22 cellular contexts compared by ENCODE assay signal in genomic region chr4:67809502-67809901, GRCh38. TPM values are rescaled to one million over a fixed set of nuclear protein-coding genes. Genes with fewer than 3 reads are reported as not detected.
A peak's percentile ranks its signal among the peaks of the same experiment; 100 is the strongest.
DNase-seq lines count a peak whose midpoint lies in the region; ATAC-seq and TF ChIP-seq lines count a peak whose summit lies in the region.
"Had no signal": no experiment of that assay in that cellular context is flagged by ENCODE, and none has a peak within 500 bp of the region (broad histone marks: within the 10 kb centered on the region; RNA-seq: fewer than 3 reads in every experiment).

No MANE protein-coding gene starts in this region.

- H3K27me3 ChIP-seq in GM23338 (ENCODE audit: insufficient read depth) (no peaks in the 10 kb centered on the region), hepatocyte (no peaks in the 10 kb centered on the region), transverse colon (no peaks in the 10 kb centered on the region)

- no peak overlapping the region for H3K4me3 Mint-ChIP-seq in GM23338
- no peak overlapping the region for H3K4me3 Mint-ChIP-seq in osteocyte (ENCODE audit: unreplicated experiment)

- H3K36me3 Mint-ChIP-seq in GM23338 (ENCODE audit: low read depth) = peaks cover 3% of the 10 kb centered on the region; the same call in 2 of the 3 replicates
- H3K36me3 Mint-ChIP-seq in osteocyte (ENCODE audit: unreplicated experiment) = no peaks in the 10 kb centered on the region

- intact Hi-C loops in transverse colon (cut with DNase I; ENCODE audit: low total_unique reads) = no loop called here

- H3K4me2 ChIP-seq in GM23338 (no peak overlapping the region), hepatocyte (no peak overlapping the region)
- H3K4me2 ChIP-seq: A549, PC-9 had no signal

- H3K36me3 ChIP-seq in GM23338 (ENCODE audit: insufficient read depth) = no peaks in the 10 kb centered on the region
- H3K36me3 ChIP-seq in hepatocyte (replicated peaks; ENCODE audit: insufficient read depth, low read depth) = no peaks in the 10 kb centered on the region
- no peaks in the 10 kb centered on the region for H3K36me3 ChIP-seq in transverse colon

- DNase-seq in GM23338 (ENCODE audit: low spot score) = peak; percentile 18
- peak; percentile 32 for DNase-seq in NCI-H82 treated with DMSO at 0.1 percent for 48 hours (lab: John Stamatoyannopoulos, UW; ENCODE audit: unreplicated experiment)
- peak; percentile 3 for DNase-seq in hepatocyte (ENCODE audit: low spot score)
- peak; percentile 76 for DNase-seq in osteocyte (ENCODE audit: extremely low spot score, unreplicated experiment)
- DNase-seq in transverse colon = no peak
- DNase-seq in NCI-H2107 treated with DMSO at 0.1 percent for 48 hours (lab: John Stamatoyannopoulos, UW; ENCODE audit: unreplicated experiment) = no peak
- DNase-seq: C1 segment of cervical spinal cord, DND-41, GDM1, MV-4-11, NCI-H1417, NCI-H187 treated with DMSO at 0.1 percent for 48 hours, NCI-H2171, NCI-H446 treated with DMSO at 0.1 percent for 48 hours, NCI-H774, PC-9 had no signal

- 70% methylated on average over 7 of the region's 7 CpGs for WGBS in hepatocyte (ENCODE audit: low lambda C conversion rate, missing lambda C conversion rate)
- WGBS in transverse colon (ENCODE audit: low coverage in 1 of 2), 2 donors = 81% methylated on average over 7 of the region's 7 CpGs; no CpG with 5 or more reads in 1 of the 2 donors

- H3K4me1 ChIP-seq in GM23338 (ENCODE audit: insufficient read depth) = no peaks in the 10 kb centered on the region
- no peaks in the 10 kb centered on the region for H3K4me1 ChIP-seq in hepatocyte (ENCODE audit: insufficient read depth)
- no peaks in the 10 kb centered on the region for H3K4me1 ChIP-seq in transverse colon
- H3K4me1 ChIP-seq: A549 had no signal

- TF ChIP-seq CTCF in GM23338 (conservative IDR thresholded peaks at IDR 0.05; ENCODE audit: low read depth in 2 of 2) (no peak), hepatocyte (IDR thresholded peaks at IDR 0.05; ENCODE audit: poor library complexity) (no peak), osteocyte (IDR thresholded peaks at IDR 0.05) (no peak), transverse colon (IDR thresholded peaks at IDR 0.05) (no peak)

- no peaks in the 10 kb centered on the region; the same call in 2 of the 3 replicates for H3K4me1 Mint-ChIP-seq in GM23338
- no peaks in the 10 kb centered on the region for H3K4me1 Mint-ChIP-seq in osteocyte (ENCODE audit: unreplicated experiment)

- H3F3A ChIP-seq in GM23338 (replicated peaks; ENCODE audit: low read depth) = no peaks in the 10 kb centered on the region

- H3K9me2 ChIP-seq in GM23338 (ENCODE audit: insufficient read depth) = no peaks in the 10 kb centered on the region
- H3K9me2 ChIP-seq in hepatocyte (replicated peaks; ENCODE audit: insufficient read depth) = no peaks in the 10 kb centered on the region

- no peak overlapping the region for H3K4me3 ChIP-seq in GM23338
- no peak overlapping the region for H3K4me3 ChIP-seq in hepatocyte
- no peak overlapping the region for H3K4me3 ChIP-seq in transverse colon
- H3K4me3 ChIP-seq: A549, K562, PC-9 had no signal

- no peak for TF ChIP-seq POLR2A in transverse colon (IDR thresholded peaks at IDR 0.05)

- H3K9me3 ChIP-seq in hepatocyte (ENCODE audit: low read depth) (no peaks in the 10 kb centered on the region), transverse colon (no peaks in the 10 kb centered on the region)
- H3K9me3 ChIP-seq: A549 had no signal

- in situ Hi-C loops in transverse colon (cut with MboI; ENCODE audit: low pct_ligation_motif_present in 1 of 4, low pct_unique_long_range_greater_than_20kb in 1 of 4, low sequenced_read_pairs in 3 of 4) = no loop called here

- H3K79me2 ChIP-seq in GM23338 (replicated peaks; ENCODE audit: insufficient read depth) (no peaks in the 10 kb centered on the region), hepatocyte (no peaks in the 10 kb centered on the region)

- H2AFZ ChIP-seq in GM23338 (peak overlapping the region; percentile 76; the same call in 1 of the 2 replicates), hepatocyte (no peak overlapping the region)
- H2AFZ ChIP-seq: PC-9 had no signal

- peak; percentile 88 for ATAC-seq in GM23338
- no peak for ATAC-seq in HG02970 (IDR thresholded peaks at IDR 0.05; ENCODE audit: low FRiP score, unreplicated experiment)
- ATAC-seq: A549, K562 had no signal

- H3K27me3 Mint-ChIP-seq in GM23338 (ENCODE audit: insufficient read depth, low read depth, poor library complexity) = peaks cover under 1% of the 10 kb centered on the region
- H3K27me3 Mint-ChIP-seq in osteocyte (ENCODE audit: unreplicated experiment) = no peaks in the 10 kb centered on the region

- H3K27ac ChIP-seq in GM23338 (ENCODE audit: low read depth) (no peak overlapping the region), hepatocyte (no peak overlapping the region), transverse colon (no peak overlapping the region)
- H3K27ac ChIP-seq: A549, PC-9 had no signal

- no peak for TF ChIP-seq EP300 in transverse colon (IDR thresholded peaks at IDR 0.05; ENCODE audit: low read depth)

- peaks cover 5% of the 10 kb centered on the region; the same call in 1 of the 3 replicates for H3K9me3 Mint-ChIP-seq in GM23338
- peaks cover 39% of the 10 kb centered on the region for H3K9me3 Mint-ChIP-seq in osteocyte (ENCODE audit: unreplicated experiment)

- H3K27ac Mint-ChIP-seq in GM23338 (no peak overlapping the region), osteocyte (ENCODE audit: unreplicated experiment) (no peak overlapping the region)

- H4K20me1 ChIP-seq in GM23338 (replicated peaks; ENCODE audit: insufficient read depth) (no peaks in the 10 kb centered on the region), hepatocyte (ENCODE audit: insufficient read depth, poor library complexity, severe bottlenecking) (no peaks in the 10 kb centered on the region)

TF ChIP-seq in GM23338, 12 proteins besides CTCF, POLR2A, EP300 and RAD21 (continues in another document):
- TF ChIP-seq ZNF331 (CRISPR knock-in tag; IDR thresholded peaks at IDR 0.05; ENCODE audit: low read depth) (no peak), POLR2AphosphoS5 (IDR thresholded peaks at IDR 0.05; ENCODE audit: low read depth) (no peak), STAT1 (IDR thresholded peaks at IDR 0.05; ENCODE audit: unreplicated experiment) (no peak), EZH2phosphoT487 (IDR thresholded peaks at IDR 0.05; ENCODE audit: unreplicated experiment) (no peak), CREB1 (CRISPR knock-in tag; IDR thresholded peaks at IDR 0.05; ENCODE audit: low read depth) (no peak), EZH2 (IDR thresholded peaks at IDR 0.05; ENCODE audit: low read depth, unreplicated experiment) (no peak), NANOG (IDR thresholded peaks at IDR 0.05; ENCODE audit: borderline replicate concordance) (no peak), REST (IDR thresholded peaks at IDR 0.05; ENCODE audit: unreplicated experiment) (no peak), ETS1 (IDR thresholded peaks at IDR 0.05) (no peak)

RNA-seq across cellular contexts. Expression of gene GNRHR, which starts 55.3 kb away (rescaled TPM):
- not detected in 2 replicates for total RNA-seq in GM23338 (2014; rRNA removed; shearing (Covaris generic))
- polyA plus RNA-seq in GM23338 (2016; fragmentation: Nextera tagmentation; extraction: Ambion mirVana) (0.10 TPM in 1 of 2 replicates, not detected in the other), hepatocyte (not detected in 2 replicates)
- total RNA-seq in hepatocyte (not detected in 2 replicates), osteocyte (not detected in 2 replicates), transverse colon (not detected)
- total RNA-seq: H4, HT1080, K562, PC-9, SK-MEL-5 had no signal
- polyA plus RNA-seq: A549 had no signal

Comparison
In these comparisons a context has a peak if more than half of its experiments do, and no peak if none do; other contexts are left out.
1. DNase-seq: peak in GM23338 (single experiment), NCI-H82 treated with DMSO at 0.1 percent for 48 hours (single experiment), hepatocyte (single experiment) and osteocyte (single experiment); none in transverse colon (single experiment) and NCI-H2107 treated with DMSO at 0.1 percent for 48 hours (single experiment).